ENCODE assay signal across 8 cellular contexts in the genomic region with DNA sequence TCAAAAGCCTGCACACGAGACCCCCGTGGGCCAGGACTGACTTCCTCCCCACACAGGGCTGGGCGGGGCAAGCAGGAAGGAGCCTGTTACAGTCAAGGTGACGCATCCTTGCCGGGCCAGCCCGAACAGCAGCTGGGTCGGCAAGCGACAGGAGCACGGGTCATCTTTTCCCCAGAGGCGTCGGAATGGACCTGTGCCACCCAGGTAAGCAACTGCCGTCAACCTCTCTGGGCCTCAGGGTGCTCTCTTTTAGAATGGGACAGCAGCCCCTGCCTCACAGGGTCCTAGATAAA. TPM values are rescaled to one million over a fixed set of nuclear protein-coding genes. Genes with fewer than 3 reads are reported as not detected.
DNase-seq lines count a peak whose midpoint lies in the region; ATAC-seq lines count a peak whose summit lies in the region.

A gene with protein sequence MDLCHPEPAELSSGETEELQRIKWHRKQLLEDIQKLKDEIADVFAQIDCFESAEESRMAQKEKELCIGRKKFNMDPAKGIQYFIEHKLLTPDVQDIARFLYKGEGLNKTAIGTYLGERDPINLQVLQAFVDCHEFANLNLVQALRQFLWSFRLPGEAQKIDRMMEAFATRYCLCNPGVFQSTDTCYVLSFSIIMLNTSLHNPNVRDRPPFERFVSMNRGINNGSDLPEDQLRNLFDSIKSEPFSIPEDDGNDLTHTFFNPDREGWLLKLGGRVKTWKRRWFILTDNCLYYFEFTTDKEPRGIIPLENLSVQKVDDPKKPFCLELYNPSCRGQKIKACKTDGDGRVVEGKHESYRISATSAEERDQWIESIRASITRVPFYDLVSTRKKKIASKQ (plus strand): TSS at position 124 of the 293 bp plus-strand sequence. CDS start 62 bp downstream, at position 186.

- H3K36me3 ChIP-seq in KOPT-K1 (ENCODE audit: insufficient read depth, low read length): no peaks in the 10 kb centered on the region

- H3K27ac ChIP-seq in KOPT-K1 (ENCODE audit: low read depth, low read length, poor library complexity, severe bottlenecking): peak within 1 kb of the TSS; percentile 22

- H3K9me3 ChIP-seq in KOPT-K1 (ENCODE audit: insufficient read depth, low read length, poor library complexity, severe bottlenecking): no peaks in the 10 kb centered on the region

- intact Hi-C loops in Right ventricle myocardium superior (cut with DNase I): no loop called here

- peak; percentile 49 for DNase-seq in activated CD8-positive, alpha-beta memory T cell treated with anti-CD3 and anti-CD28 coated beads, Interleukin-2, amount 50 U/mL, for 24 hours (ENCODE audit: extremely low read depth)
- DNase-seq in Right ventricle myocardium superior (peak; percentile 86), OCI-M1 (lab: John Stamatoyannopoulos, UW) (no peak), HuH-7 (ENCODE audit: low spot score) (no peak), glomerular visceral epithelial cell (ENCODE audit: extremely low spot score) (no peak)
- DNase-seq in stimulated activated CD4-positive, alpha-beta T cell treated with anti-CD3 and anti-CD28 coated beads, Interleukin-4, amount 100 ng/mL, for 24 hours: peak; percentile 79

- peak; percentile 47 for ATAC-seq in Right ventricle myocardium superior (ENCODE audit: poor library complexity)

- H3K4me3 ChIP-seq in GM08714 (ENCODE audit: low read length): peak within 1 kb of the TSS; percentile 74; the same call in 1 of the 2 replicates

RNA-seq across cellular contexts. Expression of the gene that starts here (rescaled TPM):
- total RNA-seq in Right ventricle myocardium superior: 7.0 TPM

Comparison
In these comparisons a context has a peak if more than half of its experiments do, and no peak if none do; other contexts are left out.
1. DNase-seq: peak in activated CD8-positive, alpha-beta memory T cell treated with anti-CD3 and anti-CD28 coated beads, Interleukin-2, amount 50 U/mL, for 24 hours (single experiment), Right ventricle myocardium superior (single experiment) and stimulated activated CD4-positive, alpha-beta T cell treated with anti-CD3 and anti-CD28 coated beads, Interleukin-4, amount 100 ng/mL, for 24 hours (single experiment); none in OCI-M1 (single experiment), HuH-7 (single experiment) and glomerular visceral epithelial cell (single experiment).